Comparison of ENCODE assay signal across 23 cellular contexts in the genomic region with DNA sequence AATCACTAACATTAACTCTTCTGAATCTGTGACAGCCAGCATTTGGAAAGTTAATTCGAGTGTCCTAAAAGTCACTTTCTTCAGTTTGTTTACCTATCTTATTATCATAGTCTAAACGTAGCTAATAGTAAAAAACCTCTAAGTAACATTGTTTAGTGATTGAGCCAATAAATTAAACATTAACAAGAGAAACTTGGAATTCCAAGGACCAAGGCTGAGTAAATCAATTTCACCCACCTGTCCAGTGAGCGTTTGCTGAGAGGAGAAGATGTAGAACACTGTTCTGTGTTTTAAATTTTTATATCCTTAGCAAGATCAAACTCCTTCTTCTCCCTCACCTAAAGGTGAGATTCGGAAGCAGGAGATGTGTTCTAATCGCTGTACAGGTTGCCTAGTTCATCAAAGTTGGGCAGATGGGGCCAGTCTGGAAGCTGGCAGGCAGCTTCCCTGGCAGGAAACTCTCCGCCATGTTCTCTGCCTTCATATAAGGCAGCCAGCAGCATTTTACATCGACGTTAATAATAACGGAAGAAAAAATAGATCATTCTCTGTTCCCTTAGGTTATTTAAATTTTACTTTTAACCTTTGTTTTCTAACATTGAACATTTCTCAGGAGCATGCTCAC.
"Had no signal": no experiment of that assay in that cellular context is flagged by ENCODE, and none has a peak within 500 bp of the region (broad histone marks: within the 10 kb centered on the region; RNA-seq: fewer than 3 reads in every experiment).

No MANE protein-coding gene starts in this region.

- H3K4me3 Mint-ChIP-seq: activated CD8-positive, alpha-beta T cell treated with anti-CD3 and anti-CD28 coated beads for 36 hours; activated naive CD4-positive, alpha-beta T cell treated with anti-CD3 and anti-CD28 coated beads, Interleukin-2, amount 50 U/mL, for 24 hours; activated T-cell treated with anti-CD3 and anti-CD28 coated beads, Interleukin-2, amount 50 U/mL, for 24 hours; activated T-helper 1 cell treated with anti-CD3 and anti-CD28 coated beads, Interleukin-12 subunit alpha, Interleukin-12 subunit beta, Interleukin-2, Interleukin-4 antibody, amounts not matched to agents 30 ng/mL and 10 ng/mL and 1 ng/mL, durations not matched to agents 14 hours and 24 hours and 36 hours had no signal

- H3K9me3 Mint-ChIP-seq: activated CD8-positive, alpha-beta T cell treated with anti-CD3 and anti-CD28 coated beads for 36 hours; activated naive CD4-positive, alpha-beta T cell treated with anti-CD3 and anti-CD28 coated beads, Interleukin-2, amount 50 U/mL, for 24 hours; activated T-cell treated with anti-CD3 and anti-CD28 coated beads, Interleukin-2, amount 50 U/mL, for 24 hours; activated T-helper 1 cell treated with anti-CD3 and anti-CD28 coated beads, Interleukin-12 subunit alpha, Interleukin-12 subunit beta, Interleukin-2, Interleukin-4 antibody, amounts not matched to agents 30 ng/mL and 10 ng/mL and 1 ng/mL, durations not matched to agents 14 hours and 24 hours and 36 hours had no signal

- H3K27ac ChIP-seq: SJCRH30 had no signal

- H3K27me3 ChIP-seq: SJCRH30 had no signal

- ATAC-seq: activated CD4-positive, CD25-positive, alpha-beta regulatory T cell treated with anti-CD3 and anti-CD28 coated beads, Interleukin-2, amount 50 U/mL, for 24 hours; activated CD8-positive, alpha-beta T cell treated with anti-CD3 and anti-CD28 coated beads for 36 hours; Panc1; Right ventricle myocardium inferior had no signal

- H3K4me3 ChIP-seq: SJCRH30 had no signal

- H3K36me3 Mint-ChIP-seq: activated naive CD4-positive, alpha-beta T cell treated with anti-CD3 and anti-CD28 coated beads, Interleukin-2, amount 50 U/mL, for 24 hours had no signal

- H3K27ac Mint-ChIP-seq: activated CD8-positive, alpha-beta T cell treated with anti-CD3 and anti-CD28 coated beads for 36 hours; activated naive CD4-positive, alpha-beta T cell treated with anti-CD3 and anti-CD28 coated beads, Interleukin-2, amount 50 U/mL, for 24 hours; activated T-cell treated with anti-CD3 and anti-CD28 coated beads, Interleukin-2, amount 50 U/mL, for 24 hours; activated T-helper 1 cell treated with anti-CD3 and anti-CD28 coated beads, Interleukin-12 subunit alpha, Interleukin-12 subunit beta, Interleukin-2, Interleukin-4 antibody, amounts not matched to agents 30 ng/mL and 10 ng/mL and 1 ng/mL, durations not matched to agents 14 hours and 24 hours and 36 hours had no signal

- DNase-seq: activated CD4-positive, alpha-beta T cell treated with anti-CD3 and anti-CD28 coated beads for 4 hours; activated CD8-positive, alpha-beta memory T cell treated with anti-CD3 and anti-CD28 coated beads, Interleukin-2, amount 50 U/mL, for 48 hours; activated CD8-positive, alpha-beta T cell treated with anti-CD3 and anti-CD28 coated beads for 36 hours; activated effector memory CD4-positive, alpha-beta T cell treated with Interleukin-2 at 50 U/mL for 16 hours; activated naive CD4-positive, alpha-beta T cell; activated T-cell treated with anti-CD3 and anti-CD28 coated beads, Interleukin-2, amount 50 U/mL, for 24 hours; aorta; KG1; NCI-H1048; NCI-H146; NCI-H187 treated with DMSO at 0.1 percent for 48 hours; NCI-H2081 treated with DMSO at 0.1 percent for 48 hours; NCI-H446; NCI-H524; RPMI8226; SJCRH30; SK-N-SH; T-helper 1 cell had no signal

- H3K4me1 Mint-ChIP-seq: activated naive CD4-positive, alpha-beta T cell treated with anti-CD3 and anti-CD28 coated beads, Interleukin-2, amount 50 U/mL, for 24 hours had no signal

- H3K9ac ChIP-seq: SK-N-SH had no signal

- H3K27me3 Mint-ChIP-seq: activated naive CD4-positive, alpha-beta T cell treated with anti-CD3 and anti-CD28 coated beads, Interleukin-2, amount 50 U/mL, for 24 hours had no signal

- H3K36me3 ChIP-seq: SJCRH30 had no signal
